In genomic region chr7:55366461-55367138, GRCh38 we compare ENCODE assay signal across 1 cellular context.
TF ChIP-seq lines count a peak whose summit lies in the region.

No MANE protein-coding gene starts in this region.

TF ChIP-seq in HepG2, 621 proteins besides CTCF, POLR2A, EP300 and RAD21 (continued from another document and continues in another):
- TF ChIP-seq ZNF280D (CRISPR knock-in tag; IDR thresholded peaks at IDR 0.05) (0 out of 2 replicates have a peak, but pooled peaks have one; percentile 67), CREB1 (IDR thresholded peaks at IDR 0.05) (no peak), CREB1 (CRISPR knock-in tag; IDR thresholded peaks at IDR 0.05) (peak; percentile 92; the same call in 1 of the 2 replicates), TEF (CRISPR knock-in tag; IDR thresholded peaks at IDR 0.05) (no peak), PHF20 (CRISPR knock-in tag; IDR thresholded peaks at IDR 0.05) (no peak), SOX5 (CRISPR knock-in tag; IDR thresholded peaks at IDR 0.05; ENCODE audit: borderline replicate concordance) (no peak), SP5 (CRISPR knock-in tag; IDR thresholded peaks at IDR 0.05; ENCODE audit: borderline replicate concordance, low read depth) (no peak), TMF1 (CRISPR knock-in tag; IDR thresholded peaks at IDR 0.05; ENCODE audit: low read depth) (peak; percentile 60; the same call in 1 of the 2 replicates), ZNF337 (CRISPR knock-in tag; IDR thresholded peaks at IDR 0.05; ENCODE audit: borderline replicate concordance, low read depth) (0 out of 2 replicates have a peak, but pooled peaks have one; percentile 47), ZFP36 (IDR thresholded peaks at IDR 0.05; ENCODE audit: borderline replicate concordance, low read depth, low read length, partially characterized antibody) (no peak), AGO2 (optimal IDR thresholded peaks at IDR 0.05; ENCODE audit: low read depth, low read length) (peak; percentile 50), POLR2AphosphoS2 (IDR thresholded peaks at IDR 0.05; ENCODE audit: low read depth, low read length) (no peak), NR2F2 (IDR thresholded peaks at IDR 0.05; ENCODE audit: borderline replicate concordance, low read depth) (0 out of 2 replicates have a peak, but pooled peaks have one; percentile 25), ZKSCAN1 (IDR thresholded peaks at IDR 0.05; ENCODE audit: low read length) (no peak), ZBTB39 (CRISPR knock-in tag; IDR thresholded peaks at IDR 0.05) (0 out of 2 replicates have a peak, but pooled peaks have one; percentile 19), TOPORS (CRISPR knock-in tag; IDR thresholded peaks at IDR 0.05) (peak; percentile 25; the same call in 1 of the 2 replicates), ZMYM2 (CRISPR knock-in tag; IDR thresholded peaks at IDR 0.05) (no peak), ESRRA (CRISPR knock-in tag; IDR thresholded peaks at IDR 0.05; ENCODE audit: low read depth) (no peak), ZNF784 (CRISPR knock-in tag; IDR thresholded peaks at IDR 0.05; ENCODE audit: borderline replicate concordance) (0 out of 2 replicates have a peak, but pooled peaks have one; percentile 17), MEF2D (CRISPR knock-in tag; IDR thresholded peaks at IDR 0.05) (0 out of 2 replicates have a peak, but pooled peaks have one; percentile 53), MYC (CRISPR knock-in tag; IDR thresholded peaks at IDR 0.05; ENCODE audit: borderline replicate concordance) (peak; percentile 48; the same call in 1 of the 2 replicates), NCOA1 (CRISPR knock-in tag; IDR thresholded peaks at IDR 0.05) (0 out of 2 replicates have a peak, but pooled peaks have one; percentile 88), ATF6 (CRISPR knock-in tag; conservative IDR thresholded peaks at IDR 0.05) (no peak), ZNF704 (CRISPR knock-in tag; IDR thresholded peaks at IDR 0.05; ENCODE audit: borderline replicate concordance) (no peak; the same call in 1 of the 2 replicates), ZNF777 (CRISPR knock-in tag; IDR thresholded peaks at IDR 0.05) (no peak), CSRNP1 (CRISPR knock-in tag; IDR thresholded peaks at IDR 0.05) (0 out of 2 replicates have a peak, but pooled peaks have one; percentile 78), ZNF281 (CRISPR knock-in tag; IDR thresholded peaks at IDR 0.05; ENCODE audit: borderline replicate concordance) (no peak; the same call in 1 of the 2 replicates), CBFB (CRISPR knock-in tag; IDR thresholded peaks at IDR 0.05) (no peak), ZNF224 (CRISPR knock-in tag; IDR thresholded peaks at IDR 0.05) (no peak), GLI4 (CRISPR knock-in tag; IDR thresholded peaks at IDR 0.05; ENCODE audit: borderline replicate concordance) (peak; percentile 70; the same call in 1 of the 2 replicates), RFX3 (CRISPR knock-in tag; IDR thresholded peaks at IDR 0.05) (0 out of 2 replicates have a peak, but pooled peaks have one; percentile 9), DRAP1 (CRISPR knock-in tag; IDR thresholded peaks at IDR 0.05) (no peak; the same call in 1 of the 2 replicates), ARID2 (CRISPR knock-in tag; IDR thresholded peaks at IDR 0.05; ENCODE audit: borderline replicate concordance) (peak; percentile 43; the same call in 1 of the 2 replicates), CCDC6 (CRISPR knock-in tag; IDR thresholded peaks at IDR 0.05) (0 out of 2 replicates have a peak, but pooled peaks have one; percentile 27), NFE2 (CRISPR knock-in tag; IDR thresholded peaks at IDR 0.05) (no peak), ZNF558 (CRISPR knock-in tag; IDR thresholded peaks at IDR 0.05; ENCODE audit: borderline replicate concordance) (no peak), ZNF629 (CRISPR knock-in tag; conservative IDR thresholded peaks at IDR 0.05) (no peak), ZNF414 (CRISPR knock-in tag; IDR thresholded peaks at IDR 0.05) (peak; percentile 2; the same call in 1 of the 2 replicates), ARHGAP35 (CRISPR knock-in tag; IDR thresholded peaks at IDR 0.05; ENCODE audit: borderline replicate concordance) (no peak), GABPB1 (CRISPR knock-in tag; IDR thresholded peaks at IDR 0.05) (peak; percentile 27; the same call in 1 of the 2 replicates), ZNF225 (CRISPR knock-in tag; IDR thresholded peaks at IDR 0.05) (no peak), ZNF331 (CRISPR knock-in tag; IDR thresholded peaks at IDR 0.05) (no peak), ZFX (CRISPR knock-in tag; IDR thresholded peaks at IDR 0.05; ENCODE audit: low read depth) (peak; percentile 75; the same call in 1 of the 2 replicates)
